Comparison of ENCODE assay signal across 24 cellular contexts in genomic region chr7:969403-969802, GRCh38. TPM values are rescaled to one million over a fixed set of nuclear protein-coding genes. Genes with fewer than 3 reads are reported as not detected.
A peak's percentile ranks its signal among the peaks of the same experiment; 100 is the strongest.
DNase-seq lines count a peak whose midpoint lies in the region; ATAC-seq, FAIRE-seq and TF ChIP-seq lines count a peak whose summit lies in the region.
"Had no signal": no experiment of that assay in that cellular context is flagged by ENCODE, and none has a peak within 500 bp of the region (broad histone marks: within the 10 kb centered on the region; RNA-seq: fewer than 3 reads in every experiment).

No MANE protein-coding gene starts in this region.

- no peak overlapping the region for H2BK120ac ChIP-seq in neuronal stem cell (ENCODE audit: low read depth, low read length)

- H3K18ac ChIP-seq in neuronal stem cell (ENCODE audit: low read length) = no peak overlapping the region

- H3K9me3 ChIP-seq in K562 (replicated peaks; ENCODE audit: control insufficient read depth, insufficient read depth, low read depth, low read length) = no peaks in the 10 kb centered on the region
- no peaks in the 10 kb centered on the region for H3K9me3 ChIP-seq in neuronal stem cell (replicated peaks in 1 of 2; ENCODE audit: control insufficient read depth in 2 of 2, insufficient read depth in 1 of 2, low read depth in 1 of 2, low read length in 2 of 2)
- H3K9me3 ChIP-seq: BE2C had no signal

- no peak overlapping the region for H4K8ac ChIP-seq in neuronal stem cell (ENCODE audit: low read depth, low read length)

- no peak overlapping the region for H2BK12ac ChIP-seq in neuronal stem cell (ENCODE audit: low read length)

- no peaks in the 10 kb centered on the region for H3K9me1 ChIP-seq in K562 (ENCODE audit: control insufficient read depth, insufficient read depth, low read length)

- no peak overlapping the region for H3K4ac ChIP-seq in neuronal stem cell (ENCODE audit: low read length)

- peaks cover 0 to 1% (median 0%) of the 10 kb centered on the region in 7 donors for H3K9me3 Mint-ChIP-seq in CD14-positive monocyte
- H3K9me3 Mint-ChIP-seq in activated T-helper 1 cell treated with anti-CD3 and anti-CD28 coated beads, Interleukin-12 subunit alpha, Interleukin-12 subunit beta, Interleukin-2, Interleukin-4 antibody, amounts not matched to agents 30 ng/mL and 10 ng/mL and 1 ng/mL, durations not matched to agents 14 hours and 24 hours and 36 hours = no peaks in the 10 kb centered on the region
- H3K9me3 Mint-ChIP-seq in activated T-cell treated with anti-CD3 and anti-CD28 coated beads, Interleukin-2, amount 50 U/mL, for 72 hours = no peaks in the 10 kb centered on the region
- H3K9me3 Mint-ChIP-seq: CD8-positive, alpha-beta T cell; H9 had no signal

- no peak for FAIRE-seq in K562 (lab: Jason Lieb, UNC)
- FAIRE-seq: A204.1, GM12891, GM19239, H1 had no signal

- intact Hi-C loops in CD14-positive monocyte (cut with micrococcal nuclease) (no loop called here), K562 (cut with micrococcal nuclease) (loop anchor here (10.0 kb wide), 2 partner anchors 185 to 655 kb away; no protein-coding TSS in a partner anchor)
- intact Hi-C loops in activated T-helper 1 cell treated with anti-CD3 and anti-CD28 coated beads, Interleukin-12 subunit alpha, Interleukin-12 subunit beta, Interleukin-2, Interleukin-4 antibody, amounts not matched to agents 30 ng/mL and 10 ng/mL and 1 ng/mL, durations not matched to agents 14 hours and 24 hours and 36 hours (cut with micrococcal nuclease) = no loop called here

- peak overlapping the region in 6 of 7 donors; percentile 16 to 80 (median 52) for H3K27ac Mint-ChIP-seq in CD14-positive monocyte
- H3K27ac Mint-ChIP-seq in activated T-helper 1 cell treated with anti-CD3 and anti-CD28 coated beads, Interleukin-12 subunit alpha, Interleukin-12 subunit beta, Interleukin-2, Interleukin-4 antibody, amounts not matched to agents 30 ng/mL and 10 ng/mL and 1 ng/mL, durations not matched to agents 14 hours and 24 hours and 36 hours = no peak overlapping the region
- H3K27ac Mint-ChIP-seq in activated T-cell treated with anti-CD3 and anti-CD28 coated beads, Interleukin-2, amount 50 U/mL, for 72 hours = no peak overlapping the region
- H3K27ac Mint-ChIP-seq: CD8-positive, alpha-beta T cell had no signal

- no peak overlapping the region for H3K9ac ChIP-seq in K562 (ENCODE audit: insufficient read depth in 1 of 2, low read depth in 2 of 2, low read length in 2 of 2)
- no peak overlapping the region for H3K9ac ChIP-seq in neuronal stem cell (ENCODE audit: low read depth, low read length, poor library complexity)

- peaks cover 0 to 6% (median 0%) of the 10 kb centered on the region in 3 donors for H3K27me3 Mint-ChIP-seq in CD14-positive monocyte (ENCODE audit: low read depth in 3 of 3)
- H3K27me3 Mint-ChIP-seq in activated T-helper 1 cell treated with anti-CD3 and anti-CD28 coated beads, Interleukin-12 subunit alpha, Interleukin-12 subunit beta, Interleukin-2, Interleukin-4 antibody, amounts not matched to agents 30 ng/mL and 10 ng/mL and 1 ng/mL, durations not matched to agents 14 hours and 24 hours and 36 hours (ENCODE audit: insufficient read depth) = no peaks in the 10 kb centered on the region
- no peaks in the 10 kb centered on the region for H3K27me3 Mint-ChIP-seq in activated T-cell treated with anti-CD3 and anti-CD28 coated beads, Interleukin-2, amount 50 U/mL, for 72 hours (ENCODE audit: low read depth)

- H3K14ac ChIP-seq in neuronal stem cell (ENCODE audit: low read length) = no peak overlapping the region

- H3K79me2 ChIP-seq in K562 (ENCODE audit: control insufficient read depth, insufficient read depth, low read length) = peaks cover 36% of the 10 kb centered on the region

- no peak for TF ChIP-seq RAD21 in K562 (CRISPR knock-in tag; conservative IDR thresholded peaks at IDR 0.05 in 1 of 2, IDR thresholded peaks at IDR 0.05 in 1 of 2)

- H3K27me3 ChIP-seq in K562 (ENCODE audit: control insufficient read depth in 2 of 2, insufficient read depth in 2 of 2, low read length in 2 of 2) = no peaks in the 10 kb centered on the region
- no peaks in the 10 kb centered on the region for H3K27me3 ChIP-seq in neuronal stem cell (ENCODE audit: control insufficient read depth in 3 of 3, insufficient read depth in 3 of 3, low read depth in 1 of 3, low read length in 3 of 3)
- H3K27me3 ChIP-seq: BE2C had no signal

- no peak overlapping the region for H2AK5ac ChIP-seq in neuronal stem cell (ENCODE audit: low read depth, low read length)

- ATAC-seq in K562 (no peak), HG02759 (IDR thresholded peaks at IDR 0.05; ENCODE audit: unreplicated experiment) (no peak), HG02970 (IDR thresholded peaks at IDR 0.05; ENCODE audit: low FRiP score, unreplicated experiment) (no peak)
- no peak for ATAC-seq in activated T-cell treated with anti-CD3 and anti-CD28 coated beads, Interleukin-2, amount 50 U/mL, for 72 hours (replicated peaks in 1 of 2)
- ATAC-seq: CD8-positive, alpha-beta T cell had no signal

- peaks cover 57 to 68% of the 10 kb centered on the region in 2 donors for H3K36me3 Mint-ChIP-seq in CD14-positive monocyte
- peaks cover 32% of the 10 kb centered on the region for H3K36me3 Mint-ChIP-seq in activated T-helper 1 cell treated with anti-CD3 and anti-CD28 coated beads, Interleukin-12 subunit alpha, Interleukin-12 subunit beta, Interleukin-2, Interleukin-4 antibody, amounts not matched to agents 30 ng/mL and 10 ng/mL and 1 ng/mL, durations not matched to agents 14 hours and 24 hours and 36 hours (ENCODE audit: low read depth)
- H3K36me3 Mint-ChIP-seq in activated T-cell treated with anti-CD3 and anti-CD28 coated beads, Interleukin-2, amount 50 U/mL, for 72 hours (ENCODE audit: insufficient read depth in 2 of 2) = peaks cover 2 to 22% of the 10 kb centered on the region in 2 donors

- DNase-seq in CD14-positive monocyte (ENCODE audit: low spot score) (no peak), K562 (ENCODE audit: extremely low read depth in 1 of 4, low spot score in 3 of 4) (no peak), neuronal stem cell (ENCODE audit: low spot score) (no peak)
- no peak for DNase-seq in activated T-helper 1 cell treated with anti-CD3 and anti-CD28 coated beads, Interleukin-12 subunit alpha, Interleukin-12 subunit beta, Interleukin-2, Interleukin-4 antibody, amounts not matched to agents 30 ng/mL and 10 ng/mL and 1 ng/mL, durations not matched to agents 14 hours and 24 hours and 36 hours (ENCODE audit: low spot score)
- DNase-seq in activated T-cell treated with anti-CD3 and anti-CD28 coated beads, Interleukin-2, amount 50 U/mL, for 72 hours = no peak
- DNase-seq: ACHN; BE2C; CD8-positive, alpha-beta T cell; COR-L47; DMS 273 treated with DMSO at 0.1 percent for 48 hours; DMS53; DND-41; EL; H9; IMR-90; KBM-7 had no signal

- H3K27ac ChIP-seq in K562 (ENCODE audit: extremely low read depth, low read depth, low read length) (no peak overlapping the region), neuronal stem cell (replicated peaks; ENCODE audit: low read length) (no peak overlapping the region)
- H3K27ac ChIP-seq: HL-60 had no signal

- peaks cover 16% of the 10 kb centered on the region for H3K79me1 ChIP-seq in neuronal stem cell (ENCODE audit: low read depth, low read length)

- 94% methylated on average over 8 of the region's 11 CpGs for WGBS in K562 (ENCODE audit: insufficient coverage, low coverage, missing lambda C conversion rate)
- WGBS in neuronal stem cell (ENCODE audit: extremely low coverage in 2 of 2, insufficient read length in 2 of 2, insufficient replicate concordance in 1 of 2), 2 donors = no CpG with 5 or more reads among the region's 11 CpGs

- peaks cover 78% of the 10 kb centered on the region for H3K4me1 Mint-ChIP-seq in CD14-positive monocyte
- H3K4me1 Mint-ChIP-seq in activated T-helper 1 cell treated with anti-CD3 and anti-CD28 coated beads, Interleukin-12 subunit alpha, Interleukin-12 subunit beta, Interleukin-2, Interleukin-4 antibody, amounts not matched to agents 30 ng/mL and 10 ng/mL and 1 ng/mL, durations not matched to agents 14 hours and 24 hours and 36 hours (ENCODE audit: low read depth) = peaks cover 5% of the 10 kb centered on the region
- peaks cover 36% of the 10 kb centered on the region for H3K4me1 Mint-ChIP-seq in activated T-cell treated with anti-CD3 and anti-CD28 coated beads, Interleukin-2, amount 50 U/mL, for 72 hours (ENCODE audit: low read depth)

- CTCF ChIA-PET in K562 (lab: Yijun Ruan, JAX; ENCODE audit: low intra/inter-chr PET ratio) = no interaction called here

- no peak overlapping the region for H2BK15ac ChIP-seq in neuronal stem cell (ENCODE audit: low read length)

- BruUV-seq in K562 (replicated peaks; lab: Mats Ljungman, UMichigan) = no TSS peak

- H3K4me3 ChIP-seq in K562 = no peak overlapping the region
- no peak overlapping the region for H3K4me3 ChIP-seq in neuronal stem cell (ENCODE audit: low read length in 2 of 2)

- H3K4me3 Mint-ChIP-seq in CD14-positive monocyte = peak overlapping the region in 1 of 2 donors; percentile 31
- H3K4me3 Mint-ChIP-seq in activated T-helper 1 cell treated with anti-CD3 and anti-CD28 coated beads, Interleukin-12 subunit alpha, Interleukin-12 subunit beta, Interleukin-2, Interleukin-4 antibody, amounts not matched to agents 30 ng/mL and 10 ng/mL and 1 ng/mL, durations not matched to agents 14 hours and 24 hours and 36 hours = no peak overlapping the region
- H3K4me3 Mint-ChIP-seq in activated T-cell treated with anti-CD3 and anti-CD28 coated beads, Interleukin-2, amount 50 U/mL, for 72 hours = no peak overlapping the region
- H3K4me3 Mint-ChIP-seq: CD8-positive, alpha-beta T cell; H9 had no signal

- H3K4me2 ChIP-seq in K562 (ENCODE audit: insufficient read depth, low read length) (no peak overlapping the region), neuronal stem cell (ENCODE audit: insufficient read depth, low read length, poor library complexity, severe bottlenecking) (peak overlapping the region; percentile 3)

- no peaks in the 10 kb centered on the region; the same call in 1 of the 2 replicates for H4K20me1 ChIP-seq in K562 (replicated peaks; ENCODE audit: control insufficient read depth, insufficient read depth, low read length)

- H3K36me3 ChIP-seq in K562 (ENCODE audit: control insufficient read depth, insufficient read depth, low read length) (peaks cover 64% of the 10 kb centered on the region), neuronal stem cell (replicated peaks in 1 of 2; ENCODE audit: control insufficient read depth in 2 of 2, insufficient read depth in 2 of 2, low read length in 2 of 2) (peaks cover 26 to 70% of the 10 kb centered on the region in 2 donors)

- no peak overlapping the region for H3K23ac ChIP-seq in neuronal stem cell (ENCODE audit: low read depth, low read length, poor library complexity)

- H3K4me1 ChIP-seq in K562 (replicated peaks in 1 of 2; ENCODE audit: control insufficient read depth in 2 of 2, insufficient read depth in 2 of 2, low read length in 2 of 2) (peaks cover 7 to 17% of the 10 kb centered on the region in 2 experiments; a peak in 4 of 5 replicates), neuronal stem cell (ENCODE audit: control insufficient read depth in 2 of 2, insufficient read depth in 1 of 2, low read depth in 1 of 2, low read length in 2 of 2) (peaks cover 7 to 8% of the 10 kb centered on the region in 2 donors)

- no peak overlapping the region for H4K91ac ChIP-seq in neuronal stem cell (ENCODE audit: low read depth, low read length, poor library complexity)

- TF ChIP-seq POLR2A in K562 (conservative IDR thresholded peaks at IDR 0.05) = no peak

- H2BK5ac ChIP-seq in neuronal stem cell (ENCODE audit: low read length) = no peak overlapping the region

- POLR2A ChIA-PET in K562 (lab: Yijun Ruan, JAX) = interaction anchor here (0.7 to 4.0 kb wide), 3 partner anchors 8 to 449 kb away, joined by 3 to 17 read pairs (median 3); no protein-coding TSS in a partner anchor

- H2AFZ ChIP-seq in K562 (ENCODE audit: low read depth, low read length) (no peak overlapping the region), neuronal stem cell (ENCODE audit: low read length) (no peak overlapping the region)

- in situ Hi-C loops in K562 (cut with MboI) = loop anchor here (10.0 kb wide), 1 partner anchor 655 kb away; no protein-coding TSS in a partner anchor

- no peak for TF ChIP-seq EP300 in K562 (IDR thresholded peaks at IDR 0.05; ENCODE audit: low read length)

- TF ChIP-seq CTCF in CD14-positive monocyte (IDR thresholded peaks at IDR 0.05) = no peak
- no peak for TF ChIP-seq CTCF in K562 (IDR thresholded peaks at IDR 0.05 in 2 of 3, conservative IDR thresholded peaks at IDR 0.05 in 1 of 3; ENCODE audit: insufficient read depth in 2 of 3, low read depth in 1 of 3, low read length in 3 of 3)

RNA-seq across cellular contexts. Expression of gene COX19, which starts 5.9 kb away (rescaled TPM):
- 1 to 10 TPM; 7.4 to 7.6 TPM for polyA plus RNA-seq in CD14-positive monocyte
- 75.3 and 83.0 TPM in 2 replicates for total RNA-seq in K562 (2011; cell fraction: chromatin; rRNA removed; ENCODE audit: low replicate concordance)
- 39.2 and 42.0 TPM in 2 replicates for total RNA-seq in K562 (2011; cell fraction: nucleolus; rRNA removed)
- 67.4 and 75.2 TPM in 2 replicates for total RNA-seq in K562 (2011; cell fraction: nucleoplasm; rRNA removed)
- 7.9 and 11.7 TPM in 2 replicates for total RNA-seq in K562 (2014; rRNA removed)
- 9.8 and 11.9 TPM in 2 replicates for total RNA-seq in K562 (2014; rRNA removed; fragmentation: Illumina TruSeq; extraction: Trizol)
- 8.6 and 9.4 TPM in 2 replicates for total RNA-seq in K562 (2015; rRNA removed; fragmentation: Illumina TruSeq; extraction: Trizol)
- total RNA-seq in K562 (2021) = 10.2 and 10.5 TPM in 2 replicates
- 7.3 and 8.1 TPM in 2 replicates for polyA plus RNA-seq in K562 (2011; rRNA removed)
- 5.8 and 6.1 TPM in 2 replicates for polyA plus RNA-seq in K562 (2011; cell fraction: cytosol; rRNA removed)
- polyA plus RNA-seq in K562 (2011; cell fraction: nucleus; rRNA removed) = 12.8 and 14.3 TPM in 2 replicates
- polyA plus RNA-seq in K562 (2012) = 8.1 and 9.5 TPM in 2 replicates
- 6.0 and 6.1 TPM in 2 replicates for polyA plus RNA-seq in K562 (2014; fragmentation: Illumina TruSeq; extraction: Trizol)
- 1 to 10 TPM; 5.2 to 5.9 TPM for polyA plus RNA-seq in K562 (2014; fragmentation: Nextera tagmentation; extraction: Ambion mirVana)
- polyA plus RNA-seq in K562 (2014; rRNA removed) = 10.4 and 11.1 TPM in 2 replicates
- polyA minus RNA-seq in K562 (2011; rRNA and poly(A)+ RNA removed) = 11.5 and 14.7 TPM in 2 replicates
- 1.1 and 2.5 TPM in 2 replicates for polyA minus RNA-seq in K562 (2011; cell fraction: cytosol; rRNA and poly(A)+ RNA removed)
- 11.0 and 17.1 TPM in 2 replicates for polyA minus RNA-seq in K562 (2011; cell fraction: nucleus; rRNA and poly(A)+ RNA removed)
- 8.7 TPM for polyA plus RNA-seq in neuronal stem cell (2013, experiment 1 of 2)
- polyA plus RNA-seq in neuronal stem cell (2013, experiment 2 of 2) = 8.9 TPM
- total RNA-seq in activated T-helper 1 cell treated with anti-CD3 and anti-CD28 coated beads, Interleukin-12 subunit alpha, Interleukin-12 subunit beta, Interleukin-2, Interleukin-4 antibody, amounts not matched to agents 30 ng/mL and 10 ng/mL and 1 ng/mL, durations not matched to agents 14 hours and 24 hours and 36 hours = 14.3 and 18.6 TPM in 2 replicates
- 10 to 100 TPM; 20.8 to 28.4 TPM for total RNA-seq in activated T-cell treated with anti-CD3 and anti-CD28 coated beads, Interleukin-2, amount 50 U/mL, for 72 hours

RNA-seq across cellular contexts. Expression of gene CYP2W1, which starts 13.6 kb away (rescaled TPM):
- polyA plus RNA-seq in CD14-positive monocyte (not detected), K562 (2011; rRNA removed) (not detected in 2 replicates), K562 (2014; fragmentation: Illumina TruSeq; extraction: Trizol) (not detected in 2 replicates), K562 (2014; fragmentation: Nextera tagmentation; extraction: Ambion mirVana) (not detected), K562 (2014; rRNA removed) (0.07 TPM in 1 of 2 replicates, not detected in the other)
- total RNA-seq in K562 (2011; cell fraction: chromatin; rRNA removed; ENCODE audit: low replicate concordance) = not detected in 2 replicates
- not detected in 2 replicates for total RNA-seq in K562 (2011; cell fraction: nucleolus; rRNA removed)
- not detected in 2 replicates for total RNA-seq in K562 (2011; cell fraction: nucleoplasm; rRNA removed)
- total RNA-seq in K562 (2014; rRNA removed) (not detected in 2 replicates), K562 (2014; rRNA removed; fragmentation: Illumina TruSeq; extraction: Trizol) (not detected in 2 replicates), K562 (2015; rRNA removed; fragmentation: Illumina TruSeq; extraction: Trizol) (not detected in 2 replicates), K562 (2021) (not detected in 2 replicates)
- not detected in 2 replicates for polyA plus RNA-seq in K562 (2011; cell fraction: cytosol; rRNA removed)
- polyA plus RNA-seq in K562 (2011; cell fraction: nucleus; rRNA removed) = not detected in 2 replicates
- 0.14 TPM in 1 of 2 replicates, not detected in the other for polyA plus RNA-seq in K562 (2012)
- not detected in 2 replicates for polyA minus RNA-seq in K562 (2011; rRNA and poly(A)+ RNA removed)
- not detected in 2 replicates for polyA minus RNA-seq in K562 (2011; cell fraction: cytosol; rRNA and poly(A)+ RNA removed)
- polyA minus RNA-seq in K562 (2011; cell fraction: nucleus; rRNA and poly(A)+ RNA removed) = not detected in 2 replicates
- polyA plus RNA-seq in neuronal stem cell (2013, experiment 1 of 2) = not detected
- polyA plus RNA-seq in neuronal stem cell (2013, experiment 2 of 2) = not detected
- not detected in 2 replicates for total RNA-seq in activated T-helper 1 cell treated with anti-CD3 and anti-CD28 coated beads, Interleukin-12 subunit alpha, Interleukin-12 subunit beta, Interleukin-2, Interleukin-4 antibody, amounts not matched to agents 30 ng/mL and 10 ng/mL and 1 ng/mL, durations not matched to agents 14 hours and 24 hours and 36 hours
- not detected for total RNA-seq in activated T-cell treated with anti-CD3 and anti-CD28 coated beads, Interleukin-2, amount 50 U/mL, for 72 hours
- total RNA-seq: CD8-positive, alpha-beta T cell; H1; H9; HT1080; IMR-90 had no signal
- polyA plus RNA-seq: H1, IMR-90 had no signal

RNA-seq across cellular contexts. Expression of gene ADAP1, which starts 14.9 kb away (rescaled TPM):
- polyA plus RNA-seq in CD14-positive monocyte (10 to 100 TPM; 49.1 to 72.2 TPM), K562 (2011; rRNA removed) (1.1 and 1.4 TPM in 2 replicates), K562 (2014; fragmentation: Illumina TruSeq; extraction: Trizol) (0.68 TPM in 2 replicates), K562 (2014; fragmentation: Nextera tagmentation; extraction: Ambion mirVana) (not detected), K562 (2014; rRNA removed) (0.36 and 0.40 TPM in 2 replicates)
- total RNA-seq in K562 (2011; cell fraction: chromatin; rRNA removed; ENCODE audit: low replicate concordance) = 0.30 and 3.1 TPM in 2 replicates
- 1.1 and 1.8 TPM in 2 replicates for total RNA-seq in K562 (2011; cell fraction: nucleolus; rRNA removed)
- total RNA-seq in K562 (2011; cell fraction: nucleoplasm; rRNA removed) = 1.4 and 1.9 TPM in 2 replicates
- total RNA-seq in K562 (2014; rRNA removed) (0.27 and 0.41 TPM in 2 replicates), K562 (2014; rRNA removed; fragmentation: Illumina TruSeq; extraction: Trizol) (not detected in 2 replicates), K562 (2015; rRNA removed; fragmentation: Illumina TruSeq; extraction: Trizol) (0.26 and 0.58 TPM in 2 replicates), K562 (2021) (0.47 and 0.54 TPM in 2 replicates)
- 1.7 and 3.9 TPM in 2 replicates for polyA plus RNA-seq in K562 (2011; cell fraction: cytosol; rRNA removed)
- 2.7 and 3.4 TPM in 2 replicates for polyA plus RNA-seq in K562 (2011; cell fraction: nucleus; rRNA removed)
- 0.44 and 2.4 TPM in 2 replicates for polyA plus RNA-seq in K562 (2012)
- 0.90 and 0.95 TPM in 2 replicates for polyA minus RNA-seq in K562 (2011; rRNA and poly(A)+ RNA removed)
- 1.1 and 2.2 TPM in 2 replicates for polyA minus RNA-seq in K562 (2011; cell fraction: cytosol; rRNA and poly(A)+ RNA removed)
- polyA minus RNA-seq in K562 (2011; cell fraction: nucleus; rRNA and poly(A)+ RNA removed) = 1.7 and 1.9 TPM in 2 replicates
- polyA plus RNA-seq in neuronal stem cell (2013, experiment 1 of 2) = 0.50 TPM
- 0.48 TPM for polyA plus RNA-seq in neuronal stem cell (2013, experiment 2 of 2)
- total RNA-seq in activated T-helper 1 cell treated with anti-CD3 and anti-CD28 coated beads, Interleukin-12 subunit alpha, Interleukin-12 subunit beta, Interleukin-2, Interleukin-4 antibody, amounts not matched to agents 30 ng/mL and 10 ng/mL and 1 ng/mL, durations not matched to agents 14 hours and 24 hours and 36 hours = 80.9 and 87.7 TPM in 2 replicates
- total RNA-seq in activated T-cell treated with anti-CD3 and anti-CD28 coated beads, Interleukin-2, amount 50 U/mL, for 72 hours = 10 to 100 TPM; 11.1 to 29.4 TPM

Comparison
In these comparisons a context has a peak if more than half of its experiments do, and no peak if none do; other contexts are left out.
1. H3K27ac Mint-ChIP-seq: peak in CD14-positive monocyte (6 of 7); none in activated T-helper 1 cell treated with anti-CD3 and anti-CD28 coated beads, Interleukin-12 subunit alpha, Interleukin-12 subunit beta, Interleukin-2, Interleukin-4 antibody, amounts not matched to agents 30 ng/mL and 10 ng/mL and 1 ng/mL, durations not matched to agents 14 hours and 24 hours and 36 hours (single experiment) and activated T-cell treated with anti-CD3 and anti-CD28 coated beads, Interleukin-2, amount 50 U/mL, for 72 hours (single experiment).